ENCODE assay signal across 9 cellular contexts in genomic region chr10:126247454-126247975, GRCh38.
A peak's percentile ranks its signal among the peaks of the same experiment; 100 is the strongest.
DNase-seq lines count a peak whose midpoint lies in the region; ATAC-seq and TF ChIP-seq lines count a peak whose summit lies in the region.
"Had no signal": no experiment of that assay in that cellular context is flagged by ENCODE, and none has a peak within 500 bp of the region (broad histone marks: within the 10 kb centered on the region; RNA-seq: fewer than 3 reads in every experiment).

No MANE protein-coding gene starts in this region.

- peak; percentile 87 for ATAC-seq in body of pancreas
- no peak for ATAC-seq in GM21390 (IDR thresholded peaks at IDR 0.05; ENCODE audit: unreplicated experiment)
- no peak for ATAC-seq in GM18868 (IDR thresholded peaks at IDR 0.05; ENCODE audit: unreplicated experiment)
- ATAC-seq in CD8-positive, alpha-beta T cell, result no peak

- H3K27me3 Mint-ChIP-seq in CD8-positive, alpha-beta T cell (ENCODE audit: low read depth), result no peaks in the 10 kb centered on the region

- no peaks in the 10 kb centered on the region for H3K4me1 Mint-ChIP-seq in CD8-positive, alpha-beta T cell (ENCODE audit: low read depth)

- WGBS in body of pancreas, 2 donors, result 61 to 69% methylated on average over 11 of the region's 11 CpGs
- 59% methylated on average over 11 of the region's 11 CpGs for WGBS in thyroid gland, 2 donors

- peak; percentile 73 for DNase-seq in HEK293T (ENCODE audit: extremely low spot score)
- peak; percentile 45 to 70 (median 63) for DNase-seq in body of pancreas
- DNase-seq in iris pigment epithelial cell (ENCODE audit: low read depth), result peak; percentile 96
- DNase-seq in thyroid gland, result peak; percentile 69 to 71
- no peak for DNase-seq in NCI-H187 treated with DMSO at 0.1 percent for 48 hours (lab: John Stamatoyannopoulos, UW)
- DNase-seq in CD8-positive, alpha-beta T cell, result no peak
- DNase-seq: amygdala had no signal

- POLR2A ChIA-PET in HEK293T (lab: Yijun Ruan, JAX), result no interaction called here
- POLR2A ChIA-PET in CD8-positive, alpha-beta T cell (lab: Charles Lee), result no interaction called here

- H3K9me3 ChIP-seq in body of pancreas, result no peaks in the 10 kb centered on the region
- no peaks in the 10 kb centered on the region for H3K9me3 ChIP-seq in thyroid gland
- no peaks in the 10 kb centered on the region for H3K9me3 ChIP-seq in CD8-positive, alpha-beta T cell (ENCODE audit: low read length)

- no peak overlapping the region for H3K4me3 ChIP-seq in body of pancreas
- H3K4me3 ChIP-seq in thyroid gland (replicated peaks in 1 of 3), result no peak overlapping the region
- H3K4me3 ChIP-seq in CD8-positive, alpha-beta T cell (ENCODE audit: low read depth, low read length), result no peak overlapping the region

- H3K4me3 Mint-ChIP-seq in CD8-positive, alpha-beta T cell, result no peak overlapping the region

- H3K27me3 ChIP-seq in body of pancreas (no peaks in the 10 kb centered on the region), thyroid gland (no peaks in the 10 kb centered on the region)
- H3K27me3 ChIP-seq in CD8-positive, alpha-beta T cell (ENCODE audit: insufficient read depth, low read length), result no peaks in the 10 kb centered on the region

- no peaks in the 10 kb centered on the region for H3K36me3 ChIP-seq in body of pancreas (replicated peaks in 1 of 2; ENCODE audit: insufficient read depth in 1 of 2, low read depth in 2 of 2)
- H3K36me3 ChIP-seq in thyroid gland, result no peaks in the 10 kb centered on the region
- H3K36me3 ChIP-seq in CD8-positive, alpha-beta T cell (ENCODE audit: insufficient read depth, low read length), result no peaks in the 10 kb centered on the region

- TF ChIP-seq POLR2A in body of pancreas (IDR thresholded peaks at IDR 0.05), result no peak
- TF ChIP-seq POLR2A in thyroid gland (IDR thresholded peaks at IDR 0.05), result no peak

- no peak overlapping the region for H3K27ac Mint-ChIP-seq in CD8-positive, alpha-beta T cell

- no peaks in the 10 kb centered on the region for H3K36me3 Mint-ChIP-seq in CD8-positive, alpha-beta T cell

- CTCF ChIA-PET in HEK293T (lab: Yijun Ruan, JAX), result no interaction called here
- CTCF ChIA-PET in CD8-positive, alpha-beta T cell (lab: Charles Lee), result no interaction called here

- H3K4me1 ChIP-seq in body of pancreas, result no peaks in the 10 kb centered on the region
- H3K4me1 ChIP-seq in thyroid gland, result peaks cover 0 to 6% of the 10 kb centered on the region in 2 donors
- H3K4me1 ChIP-seq in CD8-positive, alpha-beta T cell (ENCODE audit: insufficient read depth, low read length), result no peaks in the 10 kb centered on the region

- peak overlapping the region in 3 of 4 donors; percentile 29 to 49 (median 30) for H3K27ac ChIP-seq in body of pancreas
- H3K27ac ChIP-seq in thyroid gland, result no peak overlapping the region
- H3K27ac ChIP-seq in CD8-positive, alpha-beta T cell (ENCODE audit: low read depth, low read length), result no peak overlapping the region

- TF ChIP-seq CTCF in body of pancreas (IDR thresholded peaks at IDR 0.05) (no peak), thyroid gland (IDR thresholded peaks at IDR 0.05) (no peak)
- no peak for TF ChIP-seq CTCF in CD8-positive, alpha-beta T cell (IDR thresholded peaks at IDR 0.05)

- H3K9me3 Mint-ChIP-seq in CD8-positive, alpha-beta T cell, result peaks cover 5% of the 10 kb centered on the region

- intact Hi-C loops in body of pancreas (cut with DNase I) (no loop called here), thyroid gland (cut with DNase I) (no loop called here)
- intact Hi-C loops in CD8-positive, alpha-beta T cell (cut with DNase I, micrococcal nuclease), result no loop called here

TF ChIP-seq in HEK293T, 16 proteins besides CTCF, POLR2A, EP300 and RAD21:
- TF ChIP-seq CTBP1 (IDR thresholded peaks at IDR 0.05; ENCODE audit: borderline replicate concordance) (peak; percentile 93; the same call in 1 of the 2 replicates), HDGF (IDR thresholded peaks at IDR 0.05; ENCODE audit: borderline replicate concordance) (no peak), ARNT (IDR thresholded peaks at IDR 0.05) (peak; percentile 45; the same call in 1 of the 2 replicates), ELF4 (IDR thresholded peaks at IDR 0.05) (no peak), PKNOX1 (IDR thresholded peaks at IDR 0.05) (peak; percentile 94), NFRKB (IDR thresholded peaks at IDR 0.05) (no peak), L3MBTL2 (conservative IDR thresholded peaks at IDR 0.05) (peak; percentile 70)

Comparison
In these comparisons a context has a peak if more than half of its experiments do, and no peak if none do; other contexts are left out.
1. DNase-seq: peak in HEK293T (single experiment), body of pancreas (4 of 4), iris pigment epithelial cell (single experiment) and thyroid gland (2 of 2); none in NCI-H187 treated with DMSO at 0.1 percent for 48 hours (single experiment) and CD8-positive, alpha-beta T cell (0 of 7).
2. H3K27ac ChIP-seq: peak in body of pancreas (3 of 4); none in thyroid gland (0 of 3) and CD8-positive, alpha-beta T cell (single experiment).